In genomic region chr6:4944325-4944724, GRCh38 we compare ENCODE assay signal across 18 cellular contexts.
"Had no signal": no experiment of that assay in that cellular context is flagged by ENCODE, and none has a peak within 500 bp of the region (broad histone marks: within the 10 kb centered on the region; RNA-seq: fewer than 3 reads in every experiment).

No MANE protein-coding gene starts in this region.

- ATAC-seq: foreskin keratinocyte; left colon; left ventricle myocardium superior; psoas muscle; stimulated activated effector memory CD8-positive, alpha-beta T cell treated with anti-CD3 and anti-CD28 coated beads, Interleukin-12 subunit alpha, Interleukin-12 subunit beta, amount 100 ng/mL, for 72 hours had no signal

- H3K4me3 Mint-ChIP-seq: naive B cell; stimulated activated effector memory CD8-positive, alpha-beta T cell treated with anti-CD3 and anti-CD28 coated beads, Interleukin-12 subunit alpha, Interleukin-12 subunit beta, amount 100 ng/mL, for 72 hours; stimulated activated naive CD8-positive, alpha-beta T cell treated with anti-CD3 and anti-CD28 coated beads, Interleukin-15, Interleukin-2, amounts not matched to agents 100 ng/mL and 50 ng/mL, for 24 hours had no signal

- H3K27me3 ChIP-seq: colonic mucosa, foreskin keratinocyte, hepatocyte, neutrophil, right lobe of liver, testis, tibial nerve had no signal

- H3K27me3 Mint-ChIP-seq: naive B cell; stimulated activated naive CD8-positive, alpha-beta T cell treated with anti-CD3 and anti-CD28 coated beads, Interleukin-15, Interleukin-2, amounts not matched to agents 100 ng/mL and 50 ng/mL, for 24 hours had no signal

- H2AFZ ChIP-seq: hepatocyte had no signal

- H3K4me2 ChIP-seq: hepatocyte had no signal

- DNase-seq: colonic mucosa; foreskin keratinocyte; left colon; left ventricle myocardium superior; mesendoderm; naive B cell; psoas muscle; retina; stimulated activated CD4-positive, alpha-beta T cell treated with anti-CD3 and anti-CD28 coated beads, Interleukin-4, amount 100 ng/mL, for 1 hour; stimulated activated CD8-positive, alpha-beta memory T cell treated with anti-CD3 and anti-CD28 coated beads, Interleukin-4, amount 100 ng/mL, for 48 hours; testis had no signal

- H3K9me3 Mint-ChIP-seq: naive B cell; stimulated activated effector memory CD8-positive, alpha-beta T cell treated with anti-CD3 and anti-CD28 coated beads, Interleukin-12 subunit alpha, Interleukin-12 subunit beta, amount 100 ng/mL, for 72 hours; stimulated activated naive CD8-positive, alpha-beta T cell treated with anti-CD3 and anti-CD28 coated beads, Interleukin-15, Interleukin-2, amounts not matched to agents 100 ng/mL and 50 ng/mL, for 24 hours had no signal

- H3K4me3 ChIP-seq: colonic mucosa, hepatocyte, lung, psoas muscle, right lobe of liver, testis, tibial nerve had no signal

- H3K4me1 ChIP-seq: colonic mucosa had no signal

- H3K9me3 ChIP-seq: colonic mucosa, neutrophil, psoas muscle, right lobe of liver, testis, tibial nerve had no signal

- H3K36me3 ChIP-seq: colonic mucosa, right lobe of liver had no signal

- H3K27ac ChIP-seq: colonic mucosa, foreskin keratinocyte, hepatocyte, neutrophil, psoas muscle, right lobe of liver, testis, tibial nerve had no signal

- H3K27ac Mint-ChIP-seq: stimulated activated naive CD8-positive, alpha-beta T cell treated with anti-CD3 and anti-CD28 coated beads, Interleukin-15, Interleukin-2, amounts not matched to agents 100 ng/mL and 50 ng/mL, for 24 hours had no signal
